32 cellular contexts compared by ENCODE assay signal in the genomic region with DNA sequence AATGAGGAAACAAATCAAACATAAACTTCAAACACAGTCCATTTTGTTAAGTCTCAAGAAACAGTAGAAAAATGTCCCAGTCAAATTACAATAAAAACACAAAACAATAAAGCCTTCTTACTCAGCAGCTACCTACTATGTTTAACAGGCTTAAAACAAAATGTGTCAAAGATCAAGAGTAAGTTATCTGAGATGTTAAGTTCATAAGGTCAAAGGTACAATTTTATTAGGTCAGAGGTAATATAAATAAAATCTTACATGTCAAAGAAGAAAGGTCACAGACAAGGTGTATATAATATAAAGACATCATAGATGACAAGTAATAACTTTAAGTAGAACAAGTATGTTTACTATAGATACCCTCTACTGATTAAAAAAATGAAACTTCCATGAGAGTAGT.
"Had no signal": no experiment of that assay in that cellular context is flagged by ENCODE, and none has a peak within 500 bp of the region (broad histone marks: within the 10 kb centered on the region; RNA-seq: fewer than 3 reads in every experiment).

No MANE protein-coding gene starts in this region.

- H3K27ac ChIP-seq: adrenal gland, body of pancreas, coronary artery, dorsolateral prefrontal cortex, gastroesophageal sphincter, hepatocyte, left lung, right lobe of liver, upper lobe of left lung, WERI-Rb-1 had no signal

- H3K9me3 Mint-ChIP-seq: activated CD4-positive, alpha-beta memory T cell treated with anti-CD3 and anti-CD28 coated beads for 36 hours; activated CD4-positive, alpha-beta T cell treated with anti-CD3 and anti-CD28 coated beads, Interleukin-2, amount 10 ng/mL, durations not matched to agents 24 days and 14 days; activated naive CD4-positive, alpha-beta T cell treated with anti-CD3 and anti-CD28 coated beads for 36 hours; activated naive CD8-positive, alpha-beta T cell treated with anti-CD3 and anti-CD28 coated beads for 36 hours; activated T-helper 1 cell treated with anti-CD3 and anti-CD28 coated beads, Interleukin-12 subunit alpha, Interleukin-12 subunit beta, Interleukin-2, Interleukin-4 antibody, amounts not matched to agents 30 ng/mL and 10 ng/mL and 1 ng/mL, durations not matched to agents 14 hours and 24 hours and 36 hours; effector memory CD8-positive, alpha-beta T cell; natural killer cell treated with Interleukin-12 subunit alpha and Interleukin-12 subunit beta and Interleukin-15 and Interleukin-18, amount 100 ng/mL, for 72 hours; stimulated activated naive CD8-positive, alpha-beta T cell treated with anti-CD3 and anti-CD28 coated beads, Interleukin-15, amount 100 ng/mL, for 72 hours had no signal

- DNase-seq: activated CD4-positive, alpha-beta memory T cell treated with anti-CD3 and anti-CD28 coated beads for 36 hours; activated CD4-positive, alpha-beta T cell treated with anti-CD3 and anti-CD28 coated beads, Interleukin-2, amount 10 ng/mL, durations not matched to agents 24 days and 14 days; activated CD4-positive, CD25-positive, alpha-beta regulatory T cell treated with anti-CD3 and anti-CD28 coated beads, Interleukin-2, amount 50 U/mL, for 72 hours; activated CD8-positive, alpha-beta memory T cell treated with anti-CD3 and anti-CD28 coated beads, Interleukin-2, amount 50 U/mL, for 4 hours; activated effector memory CD4-positive, alpha-beta T cell treated with anti-CD3 and anti-CD28 coated beads, Interleukin-2, amount 50 U/mL, for 16 hours; activated naive CD4-positive, alpha-beta T cell treated with anti-CD3 and anti-CD28 coated beads for 36 hours; activated naive CD8-positive, alpha-beta T cell treated with anti-CD3 and anti-CD28 coated beads for 36 hours; activated T-cell treated with anti-CD3 and anti-CD28 coated beads, Interleukin-2, amount 50 U/mL, for 1 hour; adrenal gland; aorta; body of pancreas; cerebellar nuclear complex; dorsolateral prefrontal cortex; effector memory CD8-positive, alpha-beta T cell; left lung; mesendoderm; mucosa of descending colon; right lobe of liver; stimulated activated CD4-positive, alpha-beta T cell treated with anti-CD3 and anti-CD28 coated beads, Interleukin-12 subunit alpha, Interleukin-12 subunit beta, amount 100 ng/mL, for 4 hours; stimulated activated CD4-positive, alpha-beta T cell treated with anti-CD3 and anti-CD28 coated beads, Interleukin-4, amount 100 ng/mL, for 1 hour; stimulated activated naive CD8-positive, alpha-beta T cell treated with anti-CD3 and anti-CD28 coated beads, Interleukin-15, amount 100 ng/mL, for 72 hours; substantia nigra; T-helper 17 cell; T1000; upper lobe of left lung; WERI-Rb-1 had no signal

- H3K4me1 Mint-ChIP-seq: activated CD4-positive, alpha-beta T cell treated with anti-CD3 and anti-CD28 coated beads, Interleukin-2, amount 10 ng/mL, durations not matched to agents 24 days and 14 days; activated naive CD8-positive, alpha-beta T cell treated with anti-CD3 and anti-CD28 coated beads for 36 hours; stimulated activated naive CD8-positive, alpha-beta T cell treated with anti-CD3 and anti-CD28 coated beads, Interleukin-15, amount 100 ng/mL, for 72 hours; T-helper 17 cell had no signal

- ATAC-seq: body of pancreas; effector memory CD8-positive, alpha-beta T cell; gastroesophageal sphincter; left lung; mucosa of descending colon; natural killer cell treated with Interleukin-12 subunit alpha and Interleukin-12 subunit beta and Interleukin-15 and Interleukin-18, amount 100 ng/mL, for 72 hours; stimulated activated naive CD8-positive, alpha-beta T cell treated with anti-CD3 and anti-CD28 coated beads, Interleukin-15, amount 100 ng/mL, for 72 hours; T-helper 17 cell had no signal

- H3K4me3 ChIP-seq: adrenal gland, body of pancreas, coronary artery, dorsolateral prefrontal cortex, gastroesophageal sphincter, hepatocyte, left lung, lung, mucosa of descending colon, right lobe of liver, upper lobe of left lung had no signal

- H3K4me3 Mint-ChIP-seq: activated CD4-positive, alpha-beta memory T cell treated with anti-CD3 and anti-CD28 coated beads for 36 hours; activated CD4-positive, alpha-beta T cell treated with anti-CD3 and anti-CD28 coated beads, Interleukin-2, amount 10 ng/mL, durations not matched to agents 24 days and 14 days; activated naive CD4-positive, alpha-beta T cell treated with anti-CD3 and anti-CD28 coated beads for 36 hours; activated naive CD8-positive, alpha-beta T cell treated with anti-CD3 and anti-CD28 coated beads for 36 hours; activated T-helper 1 cell treated with anti-CD3 and anti-CD28 coated beads, Interleukin-12 subunit alpha, Interleukin-12 subunit beta, Interleukin-2, Interleukin-4 antibody, amounts not matched to agents 30 ng/mL and 10 ng/mL and 1 ng/mL, durations not matched to agents 14 hours and 24 hours and 36 hours; effector memory CD8-positive, alpha-beta T cell; natural killer cell treated with Interleukin-12 subunit alpha and Interleukin-12 subunit beta and Interleukin-15 and Interleukin-18, amount 100 ng/mL, for 72 hours; stimulated activated naive CD8-positive, alpha-beta T cell treated with anti-CD3 and anti-CD28 coated beads, Interleukin-15, amount 100 ng/mL, for 72 hours; T-helper 17 cell had no signal

- H3K36me3 ChIP-seq: right lobe of liver had no signal

- H3K27me3 Mint-ChIP-seq: activated CD4-positive, alpha-beta memory T cell treated with anti-CD3 and anti-CD28 coated beads for 36 hours; activated CD4-positive, alpha-beta T cell treated with anti-CD3 and anti-CD28 coated beads, Interleukin-2, amount 10 ng/mL, durations not matched to agents 24 days and 14 days; activated naive CD8-positive, alpha-beta T cell treated with anti-CD3 and anti-CD28 coated beads for 36 hours; effector memory CD8-positive, alpha-beta T cell; natural killer cell treated with Interleukin-12 subunit alpha and Interleukin-12 subunit beta and Interleukin-15 and Interleukin-18, amount 100 ng/mL, for 72 hours; stimulated activated naive CD8-positive, alpha-beta T cell treated with anti-CD3 and anti-CD28 coated beads, Interleukin-15, amount 100 ng/mL, for 72 hours; T-helper 17 cell had no signal

- H3K4me1 ChIP-seq: adrenal gland, body of pancreas, gastroesophageal sphincter, left lung, right lobe of liver, upper lobe of left lung had no signal

- H3K27me3 ChIP-seq: adrenal gland, body of pancreas, dorsolateral prefrontal cortex, gastroesophageal sphincter, hepatocyte, left lung, right lobe of liver, upper lobe of left lung had no signal

- H3K9me3 ChIP-seq: adrenal gland, body of pancreas, gastroesophageal sphincter, left lung, mucosa of descending colon, right lobe of liver, upper lobe of left lung had no signal

- H3K27ac Mint-ChIP-seq: activated CD4-positive, alpha-beta memory T cell treated with anti-CD3 and anti-CD28 coated beads for 36 hours; activated CD4-positive, alpha-beta T cell treated with anti-CD3 and anti-CD28 coated beads, Interleukin-2, amount 10 ng/mL, durations not matched to agents 24 days and 14 days; activated naive CD4-positive, alpha-beta T cell treated with anti-CD3 and anti-CD28 coated beads for 36 hours; activated naive CD8-positive, alpha-beta T cell treated with anti-CD3 and anti-CD28 coated beads for 36 hours; activated T-helper 1 cell treated with anti-CD3 and anti-CD28 coated beads, Interleukin-12 subunit alpha, Interleukin-12 subunit beta, Interleukin-2, Interleukin-4 antibody, amounts not matched to agents 30 ng/mL and 10 ng/mL and 1 ng/mL, durations not matched to agents 14 hours and 24 hours and 36 hours; effector memory CD8-positive, alpha-beta T cell; T-helper 17 cell had no signal
